In the genomic region with DNA sequence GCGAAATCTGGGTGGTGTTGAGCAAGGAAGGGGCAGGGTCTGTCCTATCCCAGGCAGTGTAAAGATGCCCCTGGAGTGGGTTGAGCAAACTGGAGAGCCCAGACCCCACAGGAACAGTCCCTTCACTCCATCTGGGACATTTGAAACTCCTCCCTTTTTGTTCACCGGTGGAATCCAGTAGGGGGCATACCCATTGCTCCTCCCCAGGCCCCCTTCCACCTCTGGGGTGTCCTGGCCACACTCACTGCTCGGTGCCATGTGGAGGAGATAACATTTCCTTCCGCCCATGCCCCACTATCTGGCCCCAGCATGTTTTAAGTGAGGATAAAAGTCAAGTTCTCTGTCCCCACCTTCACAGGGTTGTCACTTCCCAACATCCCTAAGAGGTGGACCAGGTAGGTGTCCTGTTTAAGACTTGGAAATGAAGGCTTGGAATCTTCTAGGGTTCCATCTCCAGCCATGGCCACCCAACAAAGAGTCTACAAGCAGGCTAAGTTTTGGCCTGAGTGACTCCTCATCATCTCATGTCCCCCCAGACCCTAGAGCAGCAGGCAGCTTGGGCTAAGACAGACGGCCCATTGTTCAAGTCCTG, we compare ENCODE assay signal across 15 cellular contexts. TPM values are rescaled to one million over a fixed set of nuclear protein-coding genes. Genes with fewer than 3 reads are reported as not detected.
DNase-seq lines count a peak whose midpoint lies in the region; ATAC-seq, FAIRE-seq and TF ChIP-seq lines count a peak whose summit lies in the region.
"Had no signal": no experiment of that assay in that cellular context is flagged by ENCODE, and none has a peak within 500 bp of the region (broad histone marks: within the 10 kb centered on the region; RNA-seq: fewer than 3 reads in every experiment).

No MANE protein-coding gene starts in this region.

- no peak for ATAC-seq in activated naive CD8-positive, alpha-beta T cell treated with anti-CD3 and anti-CD28 coated beads, Interleukin-2, amount 50 U/mL, for 24 hours
- ATAC-seq in naive thymus-derived CD4-positive, alpha-beta T cell, result no peak

- CTCF ChIA-PET in Calu3 (lab: Charles Lee), result interaction anchor here (1.2 kb wide), 1 partner anchor 23 kb away, joined by 3 read pairs; no protein-coding TSS in a partner anchor
- CTCF ChIA-PET in naive thymus-derived CD4-positive, alpha-beta T cell (lab: Charles Lee), result interaction anchor here (0.7 to 1.6 kb wide), 4 partner anchors 47 to 122 kb away, joined by 3 to 6 read pairs (median 4); no protein-coding TSS in a partner anchor

- no TSS peak for BruUV-seq in Calu3 (replicated peaks; lab: Mats Ljungman, UMichigan)

- no peaks in the 10 kb centered on the region for H3K4me1 ChIP-seq in naive thymus-derived CD4-positive, alpha-beta T cell (ENCODE audit: control insufficient read depth in 2 of 2, insufficient read depth in 2 of 2, low read length in 2 of 2)
- no peaks in the 10 kb centered on the region for H3K4me1 ChIP-seq in thyroid gland
- H3K4me1 ChIP-seq: gastrocnemius medialis had no signal

- peaks cover 6% of the 10 kb centered on the region for H3K4me1 Mint-ChIP-seq in Calu3 (ENCODE audit: low read depth, unreplicated experiment)
- H3K4me1 Mint-ChIP-seq in activated naive CD8-positive, alpha-beta T cell treated with anti-CD3 and anti-CD28 coated beads, Interleukin-2, amount 50 U/mL, for 24 hours, result peaks cover 10% of the 10 kb centered on the region
- peaks cover 17 to 38% (median 21%) of the 10 kb centered on the region in 7 donors for H3K4me1 Mint-ChIP-seq in naive thymus-derived CD4-positive, alpha-beta T cell

- H3K4me3 Mint-ChIP-seq in Calu3 (ENCODE audit: low read depth, unreplicated experiment), result no peak overlapping the region
- H3K4me3 Mint-ChIP-seq in activated naive CD8-positive, alpha-beta T cell treated with anti-CD3 and anti-CD28 coated beads, Interleukin-2, amount 50 U/mL, for 24 hours, result no peak overlapping the region
- no peak overlapping the region for H3K4me3 Mint-ChIP-seq in naive thymus-derived CD4-positive, alpha-beta T cell
- H3K4me3 Mint-ChIP-seq: activated CD4-positive, alpha-beta T cell treated with anti-CD3 and anti-CD28 coated beads, Interleukin-2, amount 10 ng/mL, durations not matched to agents 24 days and 14 days had no signal

- POLR2A ChIA-PET in naive thymus-derived CD4-positive, alpha-beta T cell (lab: Charles Lee), result interaction anchor here (1.5 kb wide), 1 partner anchor 12 kb away, joined by 4 read pairs; no protein-coding TSS in a partner anchor

- DNase-seq in Calu3 (no peak), HUDEP-2 (lab: John Stamatoyannopoulos, UW; ENCODE audit: unreplicated experiment in 76 of 76) (peak in 63 of 76 experiments; percentile 19 to 82 (median 63)), thyroid gland (no peak), DMS53 treated with DMSO at 0.1 percent for 48 hours (lab: John Stamatoyannopoulos, UW; ENCODE audit: unreplicated experiment) (no peak), GM03348 (ENCODE audit: low spot score) (no peak), GM12892 (ENCODE audit: insufficient read length) (no peak)
- DNase-seq in activated naive CD8-positive, alpha-beta T cell treated with anti-CD3 and anti-CD28 coated beads, Interleukin-2, amount 50 U/mL, for 24 hours, result no peak
- DNase-seq in naive thymus-derived CD4-positive, alpha-beta T cell, result no peak
- DNase-seq: activated CD4-positive, alpha-beta T cell treated with anti-CD3 and anti-CD28 coated beads, Interleukin-2, amount 10 ng/mL, durations not matched to agents 24 days and 14 days; gastrocnemius medialis; H9; NCI-H1694 treated with DMSO at 0.1 percent for 48 hours; NCI-H748 treated with DMSO at 0.1 percent for 48 hours had no signal

- H3K9me3 Mint-ChIP-seq in Calu3 (ENCODE audit: low read depth, unreplicated experiment), result no peaks in the 10 kb centered on the region
- no peaks in the 10 kb centered on the region for H3K9me3 Mint-ChIP-seq in activated naive CD8-positive, alpha-beta T cell treated with anti-CD3 and anti-CD28 coated beads, Interleukin-2, amount 50 U/mL, for 24 hours
- H3K9me3 Mint-ChIP-seq in naive thymus-derived CD4-positive, alpha-beta T cell, result no peaks in the 10 kb centered on the region
- H3K9me3 Mint-ChIP-seq: activated CD4-positive, alpha-beta T cell treated with anti-CD3 and anti-CD28 coated beads, Interleukin-2, amount 10 ng/mL, durations not matched to agents 24 days and 14 days; H9 had no signal

- H3K27me3 ChIP-seq in naive thymus-derived CD4-positive, alpha-beta T cell (ENCODE audit: control insufficient read depth in 2 of 2, insufficient read depth in 2 of 2, low read length in 2 of 2), result no peaks in the 10 kb centered on the region
- no peaks in the 10 kb centered on the region for H3K27me3 ChIP-seq in thyroid gland
- H3K27me3 ChIP-seq: gastrocnemius medialis, tibial nerve had no signal

- peaks cover 8 to 99% (median 19%) of the 10 kb centered on the region in 3 experiments for H3K36me3 ChIP-seq in naive thymus-derived CD4-positive, alpha-beta T cell (ENCODE audit: control insufficient read depth in 2 of 3, insufficient read depth in 3 of 3, low read length in 3 of 3)
- peaks cover 75 to 77% of the 10 kb centered on the region in 2 donors for H3K36me3 ChIP-seq in thyroid gland

- intact Hi-C loops in Calu3 (cut with micrococcal nuclease; ENCODE audit: unreplicated experiment), result no loop called here
- intact Hi-C loops in naive thymus-derived CD4-positive, alpha-beta T cell (cut with micrococcal nuclease), result no loop called here
- intact Hi-C loops in thyroid gland (cut with DNase I), result no loop called here

- no peaks in the 10 kb centered on the region for H3K9me3 ChIP-seq in naive thymus-derived CD4-positive, alpha-beta T cell (ENCODE audit: control insufficient read depth in 2 of 3, low read length in 3 of 3)
- H3K9me3 ChIP-seq in thyroid gland, result no peaks in the 10 kb centered on the region
- H3K9me3 ChIP-seq: gastrocnemius medialis, tibial nerve had no signal

- H3K36me3 Mint-ChIP-seq in Calu3 (ENCODE audit: insufficient read depth, unreplicated experiment), result peaks cover 85% of the 10 kb centered on the region
- peaks cover 40% of the 10 kb centered on the region for H3K36me3 Mint-ChIP-seq in activated naive CD8-positive, alpha-beta T cell treated with anti-CD3 and anti-CD28 coated beads, Interleukin-2, amount 50 U/mL, for 24 hours (ENCODE audit: low read depth)
- peaks cover 3 to 35% (median 15%) of the 10 kb centered on the region in 5 donors for H3K36me3 Mint-ChIP-seq in naive thymus-derived CD4-positive, alpha-beta T cell

- no peak overlapping the region for H3K4me3 ChIP-seq in naive thymus-derived CD4-positive, alpha-beta T cell (ENCODE audit: low read length)
- no peak overlapping the region for H3K4me3 ChIP-seq in thyroid gland (replicated peaks in 1 of 3)
- H3K4me3 ChIP-seq: gastrocnemius medialis, tibial nerve had no signal

- peak overlapping the region; percentile 43 for H3K27ac Mint-ChIP-seq in Calu3 (ENCODE audit: unreplicated experiment)
- H3K27ac Mint-ChIP-seq in activated naive CD8-positive, alpha-beta T cell treated with anti-CD3 and anti-CD28 coated beads, Interleukin-2, amount 50 U/mL, for 24 hours, result peak overlapping the region; percentile 75
- peak overlapping the region in 8 of 9 donors; percentile 6 to 72 (median 46) for H3K27ac Mint-ChIP-seq in naive thymus-derived CD4-positive, alpha-beta T cell
- H3K27ac Mint-ChIP-seq: activated CD4-positive, alpha-beta T cell treated with anti-CD3 and anti-CD28 coated beads, Interleukin-2, amount 10 ng/mL, durations not matched to agents 24 days and 14 days had no signal

- TF ChIP-seq CTCF in Calu3 (IDR thresholded peaks at IDR 0.05; ENCODE audit: unreplicated experiment), result no peak
- no peak for TF ChIP-seq CTCF in thyroid gland (IDR thresholded peaks at IDR 0.05)

- no peak overlapping the region for H3K27ac ChIP-seq in naive thymus-derived CD4-positive, alpha-beta T cell (ENCODE audit: low read depth, low read length)
- H3K27ac ChIP-seq in thyroid gland, result no peak overlapping the region
- H3K27ac ChIP-seq: gastrocnemius medialis had no signal

- TF ChIP-seq POLR2A in thyroid gland (IDR thresholded peaks at IDR 0.05) (no peak), GM12892 (IDR thresholded peaks at IDR 0.05; ENCODE audit: low read depth, low read length) (no peak)

- 76 to 92% methylated on average over 5 of the region's 5 CpGs for WGBS in thyroid gland, 2 donors

- no peak for FAIRE-seq in GM12892 (lab: Jason Lieb, UNC)
- FAIRE-seq: islet of Langerhans had no signal

- no peaks in the 10 kb centered on the region for H3K27me3 Mint-ChIP-seq in Calu3 (ENCODE audit: unreplicated experiment)
- H3K27me3 Mint-ChIP-seq in activated naive CD8-positive, alpha-beta T cell treated with anti-CD3 and anti-CD28 coated beads, Interleukin-2, amount 50 U/mL, for 24 hours, result no peaks in the 10 kb centered on the region
- H3K27me3 Mint-ChIP-seq in naive thymus-derived CD4-positive, alpha-beta T cell, result no peaks in the 10 kb centered on the region
- H3K27me3 Mint-ChIP-seq: activated CD4-positive, alpha-beta T cell treated with anti-CD3 and anti-CD28 coated beads, Interleukin-2, amount 10 ng/mL, durations not matched to agents 24 days and 14 days had no signal

RNA-seq across cellular contexts. Expression of a gene that starts 9.2 kb away (rescaled TPM):
- 25.4 and 32.3 TPM in 2 replicates for total RNA-seq in Calu3 (2022)
- 10 to 100 TPM in 4 of 5 experiments, 1 to 10 TPM in 1; 8.6 to 25.2 (median 22.7) TPM for total RNA-seq in naive thymus-derived CD4-positive, alpha-beta T cell
- 10 to 100 TPM in 1 of 2 donors, 1 to 10 TPM in 1; 4.0 to 11.8 TPM for polyA plus RNA-seq in naive thymus-derived CD4-positive, alpha-beta T cell
- total RNA-seq in thyroid gland, result 1 to 10 TPM; 4.6 to 7.9 (median 6.8) TPM
- 3.5 TPM for polyA plus RNA-seq in GM12892 (2012; ENCODE audit: missing spikeins)

RNA-seq across cellular contexts. Expression of a gene that starts 11.9 kb away (rescaled TPM):
- 67.5 and 78.3 TPM in 2 replicates for total RNA-seq in Calu3 (2022)
- 100 to 1,000 TPM in 1 of 5 experiments, 10 to 100 TPM in 4; 47.9 to 104 (median 65.8) TPM for total RNA-seq in naive thymus-derived CD4-positive, alpha-beta T cell
- polyA plus RNA-seq in naive thymus-derived CD4-positive, alpha-beta T cell, result 100 to 1,000 TPM; 132 to 208 TPM
- 10 to 100 TPM; 46.1 to 55.8 (median 50.2) TPM for total RNA-seq in thyroid gland
- polyA plus RNA-seq in GM12892 (2012; ENCODE audit: missing spikeins), result 11.7 TPM

RNA-seq across cellular contexts. Expression of a gene that starts 13.0 kb away (rescaled TPM):
- total RNA-seq in Calu3 (2022) (58.8 and 60.6 TPM in 2 replicates), thyroid gland (10 to 100 TPM; 19.1 to 32.6 (median 24.6) TPM)
- total RNA-seq in naive thymus-derived CD4-positive, alpha-beta T cell, result 10 to 100 TPM; 19.6 to 52.0 (median 33.0) TPM
- polyA plus RNA-seq in naive thymus-derived CD4-positive, alpha-beta T cell, result 10 to 100 TPM; 11.4 to 19.6 TPM
- 21.9 TPM for polyA plus RNA-seq in GM12892 (2012; ENCODE audit: missing spikeins)

RNA-seq across cellular contexts. Expression of a gene that starts 25.6 kb away (rescaled TPM):
- total RNA-seq in Calu3 (2022) (100 and 124 TPM in 2 replicates), thyroid gland (10 to 100 TPM; 27.5 to 50.2 (median 39.2) TPM)
- 100 to 1,000 TPM in 1 of 5 experiments, 10 to 100 TPM in 4; 42.5 to 105 (median 51.8) TPM for total RNA-seq in naive thymus-derived CD4-positive, alpha-beta T cell
- polyA plus RNA-seq in naive thymus-derived CD4-positive, alpha-beta T cell, result 10 to 100 TPM in 1 of 2 donors, 1 to 10 TPM in 1; 2.8 to 10.8 TPM
- 10.6 TPM for polyA plus RNA-seq in GM12892 (2012; ENCODE audit: missing spikeins)

RNA-seq across cellular contexts. Expression of a gene that starts 39.7 kb away (rescaled TPM):
- 72.6 and 75.5 TPM in 2 replicates for total RNA-seq in Calu3 (2022)
- 100 to 1,000 TPM in 3 of 5 experiments, 10 to 100 TPM in 2; 90.4 to 134 (median 102) TPM for total RNA-seq in naive thymus-derived CD4-positive, alpha-beta T cell
- polyA plus RNA-seq in naive thymus-derived CD4-positive, alpha-beta T cell, result 1 to 10 TPM; 1.5 to 2.6 TPM
- total RNA-seq in thyroid gland, result 10 to 100 TPM; 50.6 to 98.3 (median 56.9) TPM
- polyA plus RNA-seq in GM12892 (2012; ENCODE audit: missing spikeins), result 6.1 TPM

Comparison
In these comparisons a context has a peak if more than half of its experiments do, and no peak if none do; other contexts are left out.
1. DNase-seq: peak in HUDEP-2 (63 of 76); none in Calu3 (single experiment), activated naive CD8-positive, alpha-beta T cell treated with anti-CD3 and anti-CD28 coated beads, Interleukin-2, amount 50 U/mL, for 24 hours (single experiment), naive thymus-derived CD4-positive, alpha-beta T cell (0 of 9), thyroid gland (0 of 2), DMS53 treated with DMSO at 0.1 percent for 48 hours (single experiment), GM03348 (single experiment) and GM12892 (single experiment).
2. Peak in every context shown above with its lines, with median percentiles within 50 percentile points of each other: H3K27ac Mint-ChIP-seq.